9 cellular contexts compared by ENCODE assay signal in the genomic region with DNA sequence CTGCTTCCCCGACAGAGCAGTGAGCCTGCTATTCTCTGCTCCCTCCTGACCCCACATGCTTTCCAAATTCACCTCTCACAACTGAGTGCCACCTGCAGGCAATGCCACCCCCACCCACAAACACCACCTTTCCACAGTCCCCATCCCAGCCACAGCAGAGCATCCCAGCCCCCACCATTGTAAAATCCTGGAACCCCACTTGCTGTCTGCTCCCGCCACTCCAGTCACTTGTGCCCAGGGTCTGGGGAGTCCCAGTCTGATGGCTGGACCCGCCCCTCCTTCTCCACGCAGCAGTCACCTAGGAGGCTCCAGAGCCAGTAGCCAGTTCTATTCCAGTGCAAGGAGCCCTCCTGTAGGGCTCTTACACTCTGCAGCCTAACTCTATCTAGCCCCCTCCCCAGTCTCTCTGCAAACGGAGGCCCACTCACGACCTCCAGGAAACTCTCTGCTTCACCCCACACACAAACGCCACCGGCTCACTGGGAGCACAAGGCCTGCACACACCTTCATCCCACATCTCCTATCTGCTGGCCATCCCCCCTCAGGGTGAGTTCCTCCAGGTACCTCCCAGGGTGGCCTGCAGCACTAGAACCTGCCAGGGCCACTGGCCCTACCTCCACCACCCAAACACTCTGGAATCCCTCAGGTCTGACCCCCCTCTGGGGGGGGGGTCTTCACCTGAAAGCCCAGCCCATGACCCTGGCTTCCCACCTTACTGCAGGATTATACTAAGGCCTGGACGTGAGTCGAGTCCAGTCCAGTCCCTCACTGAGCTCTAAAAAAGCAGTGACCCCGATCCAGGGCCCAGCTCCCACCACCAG. TPM values are rescaled to one million over a fixed set of nuclear protein-coding genes. Genes with fewer than 3 reads are reported as not detected.
DNase-seq lines count a peak whose midpoint lies in the region; ATAC-seq and TF ChIP-seq lines count a peak whose summit lies in the region.
"Had no signal": no experiment of that assay in that cellular context is flagged by ENCODE, and none has a peak within 500 bp of the region (broad histone marks: within the 10 kb centered on the region; RNA-seq: fewer than 3 reads in every experiment).

No MANE protein-coding gene starts in this region.

- H3K4me1 Mint-ChIP-seq in activated naive CD8-positive, alpha-beta T cell treated with anti-CD3 and anti-CD28 coated beads, Interleukin-2, amount 10 ng/mL, durations not matched to agents 7 days and 5 days, result peaks cover 36% of the 10 kb centered on the region

- no peak for TF ChIP-seq CTCF in kidney epithelial cell (IDR thresholded peaks at IDR 0.05; ENCODE audit: insufficient read depth, low read length, poor library complexity, severe bottlenecking)

- H3K27ac ChIP-seq in thymus (ENCODE audit: low read depth), result peak overlapping the region; percentile 46

- H3K27me3 Mint-ChIP-seq in activated naive CD8-positive, alpha-beta T cell treated with anti-CD3 and anti-CD28 coated beads, Interleukin-2, amount 10 ng/mL, durations not matched to agents 7 days and 5 days, result no peaks in the 10 kb centered on the region

- H3K9me3 ChIP-seq in thymus (ENCODE audit: control insufficient read depth), result no peaks in the 10 kb centered on the region

- peak overlapping the region; percentile 83 for H3K4me3 ChIP-seq in kidney epithelial cell (ENCODE audit: low read depth, low read length)
- peak overlapping the region; percentile 91 for H3K4me3 ChIP-seq in thymus (ENCODE audit: low read length)

- WGBS in thymus, result 74% methylated on average over 11 of the region's 11 CpGs

- H3K4me1 ChIP-seq in thymus (ENCODE audit: control insufficient read depth, insufficient read depth, low read length), result peaks cover 24% of the 10 kb centered on the region

- H3K27me3 ChIP-seq in kidney epithelial cell (ENCODE audit: control insufficient read depth, insufficient read depth, low read length) (no peaks in the 10 kb centered on the region), thymus (ENCODE audit: control insufficient read depth, insufficient read depth) (no peaks in the 10 kb centered on the region)

- peak overlapping the region; percentile 95 for H3K27ac Mint-ChIP-seq in activated naive CD8-positive, alpha-beta T cell treated with anti-CD3 and anti-CD28 coated beads, Interleukin-2, amount 10 ng/mL, durations not matched to agents 7 days and 5 days

- no peak for ATAC-seq in activated naive CD8-positive, alpha-beta T cell treated with anti-CD3 and anti-CD28 coated beads, Interleukin-2, amount 10 ng/mL, durations not matched to agents 7 days and 5 days (ENCODE audit: low read depth)

- H3K36me3 ChIP-seq in kidney epithelial cell (ENCODE audit: control insufficient read depth, insufficient read depth, low read length) (peaks cover 3% of the 10 kb centered on the region), thymus (ENCODE audit: control insufficient read depth, insufficient read depth) (peaks cover 33% of the 10 kb centered on the region)

- no peaks in the 10 kb centered on the region for H3K9me3 Mint-ChIP-seq in activated naive CD8-positive, alpha-beta T cell treated with anti-CD3 and anti-CD28 coated beads, Interleukin-2, amount 10 ng/mL, durations not matched to agents 7 days and 5 days

- H3K36me3 Mint-ChIP-seq in activated naive CD8-positive, alpha-beta T cell treated with anti-CD3 and anti-CD28 coated beads, Interleukin-2, amount 10 ng/mL, durations not matched to agents 7 days and 5 days, result peaks cover 14% of the 10 kb centered on the region

- H3K4me3 Mint-ChIP-seq in activated naive CD8-positive, alpha-beta T cell treated with anti-CD3 and anti-CD28 coated beads, Interleukin-2, amount 10 ng/mL, durations not matched to agents 7 days and 5 days, result peak overlapping the region; percentile 98

- DNase-seq in activated CD8-positive, alpha-beta memory T cell treated with anti-CD3 and anti-CD28 coated beads, Interleukin-2, amount 50 U/mL, for 48 hours, result peak; percentile 50
- DNase-seq in activated CD8-positive, alpha-beta memory T cell treated with anti-CD3 and anti-CD28 coated beads, Interleukin-2, amount 50 U/mL, for 4 hours, result no peak
- DNase-seq in activated naive CD8-positive, alpha-beta T cell treated with anti-CD3 and anti-CD28 coated beads, Interleukin-2, amount 10 ng/mL, durations not matched to agents 7 days and 5 days, result peak; percentile 33
- no peak for DNase-seq in kidney epithelial cell (ENCODE audit: low read depth)
- no peak for DNase-seq in SKM-1 treated with dmso at 0.1 percent for 144 hours (lab: John Stamatoyannopoulos, UW; ENCODE audit: unreplicated experiment)
- no peak for DNase-seq in SHP77 treated with DMSO at 0.1 percent for 48 hours (lab: John Stamatoyannopoulos, UW)
- DNase-seq in NCI-H2227 (lab: John Stamatoyannopoulos, UW; ENCODE audit: unreplicated experiment), result no peak
- DNase-seq: NCI-H1436 had no signal

- POLR2A ChIA-PET in activated naive CD8-positive, alpha-beta T cell treated with anti-CD3 and anti-CD28 coated beads, Interleukin-2, amount 10 ng/mL, durations not matched to agents 7 days and 5 days (lab: Charles Lee), result interaction anchor here (1.0 to 3.6 kb wide), 3 partner anchors 8 to 38 kb away, joined by 3 to 30 read pairs (median 19); no protein-coding TSS in a partner anchor

RNA-seq across cellular contexts. Expression of gene GNB1L, which starts 1.4 kb away (rescaled TPM):
- 10 to 100 TPM; 11.9 to 12.7 TPM for total RNA-seq in activated naive CD8-positive, alpha-beta T cell treated with anti-CD3 and anti-CD28 coated beads, Interleukin-2, amount 10 ng/mL, durations not matched to agents 7 days and 5 days
- total RNA-seq in kidney epithelial cell, result 7.0 and 9.0 TPM in 2 replicates
- 11.2 TPM for polyA plus RNA-seq in thymus

RNA-seq across cellular contexts. Expression of gene RTL10, which starts 1.4 kb away (rescaled TPM):
- total RNA-seq in activated naive CD8-positive, alpha-beta T cell treated with anti-CD3 and anti-CD28 coated beads, Interleukin-2, amount 10 ng/mL, durations not matched to agents 7 days and 5 days, result 10 to 100 TPM; 18.4 to 18.9 TPM
- 10.9 and 12.6 TPM in 2 replicates for total RNA-seq in kidney epithelial cell
- polyA plus RNA-seq in thymus, result 20.8 TPM

Comparison
In these comparisons a context has a peak if more than half of its experiments do, and no peak if none do; other contexts are left out.
1. DNase-seq: peak in activated CD8-positive, alpha-beta memory T cell treated with anti-CD3 and anti-CD28 coated beads, Interleukin-2, amount 50 U/mL, for 48 hours (single experiment) and activated naive CD8-positive, alpha-beta T cell treated with anti-CD3 and anti-CD28 coated beads, Interleukin-2, amount 10 ng/mL, durations not matched to agents 7 days and 5 days (single experiment); none in activated CD8-positive, alpha-beta memory T cell treated with anti-CD3 and anti-CD28 coated beads, Interleukin-2, amount 50 U/mL, for 4 hours (single experiment), kidney epithelial cell (single experiment), SKM-1 treated with dmso at 0.1 percent for 144 hours (single experiment), SHP77 treated with DMSO at 0.1 percent for 48 hours (single experiment) and NCI-H2227 (single experiment).